In genomic region chr1:51504806-51505525, GRCh38 we compare ENCODE assay signal across 11 cellular contexts. TPM values are rescaled to one million over a fixed set of nuclear protein-coding genes. Genes with fewer than 3 reads are reported as not detected.
DNase-seq lines count a peak whose midpoint lies in the region; ATAC-seq and TF ChIP-seq lines count a peak whose summit lies in the region.
"Had no signal": no experiment of that assay in that cellular context is flagged by ENCODE, and none has a peak within 500 bp of the region (broad histone marks: within the 10 kb centered on the region; RNA-seq: fewer than 3 reads in every experiment).

No MANE protein-coding gene starts in this region.

- CTCF ChIA-PET in Calu3 (lab: Charles Lee): interaction anchor here (0.6 kb wide), 2 partner anchors 35 to 95 kb away, joined by 3 read pairs; no protein-coding TSS in a partner anchor

- H3K27ac Mint-ChIP-seq in central memory CD8-positive, alpha-beta T cell (ENCODE audit: low read depth): peak overlapping the region; percentile 51
- no peak overlapping the region for H3K27ac Mint-ChIP-seq in Calu3 (ENCODE audit: unreplicated experiment)

- no peak overlapping the region for H3K14ac ChIP-seq in mesenchymal stem cell (ENCODE audit: low read length in 2 of 2)

- 98% methylated on average over 9 of the region's 11 CpGs for WGBS in mesenchymal stem cell

- no peaks in the 10 kb centered on the region for H3K4me1 ChIP-seq in mesenchymal stem cell (ENCODE audit: control insufficient read depth, insufficient read depth, low read depth, low read length)

- no peaks in the 10 kb centered on the region for H3K27me3 Mint-ChIP-seq in central memory CD8-positive, alpha-beta T cell
- no peaks in the 10 kb centered on the region for H3K27me3 Mint-ChIP-seq in Calu3 (ENCODE audit: unreplicated experiment)

- no peak overlapping the region for H3K23ac ChIP-seq in mesenchymal stem cell (ENCODE audit: low read length in 2 of 2)

- ATAC-seq in GM18505 (IDR thresholded peaks at IDR 0.05; ENCODE audit: unreplicated experiment): peak; percentile 42
- peak; percentile 47 for ATAC-seq in GM19395 (IDR thresholded peaks at IDR 0.05; ENCODE audit: unreplicated experiment)
- peak; percentile 40 for ATAC-seq in HG03342 (IDR thresholded peaks at IDR 0.05; ENCODE audit: unreplicated experiment)
- ATAC-seq in central memory CD8-positive, alpha-beta T cell (replicated peaks; ENCODE audit: extremely low read depth, poor library complexity, severe bottlenecking): no peak

- no peak for TF ChIP-seq CTCF in Calu3 (IDR thresholded peaks at IDR 0.05; ENCODE audit: unreplicated experiment)

- intact Hi-C loops in Calu3 (cut with micrococcal nuclease; ENCODE audit: unreplicated experiment): no loop called here

- no peak overlapping the region for H3K4me2 ChIP-seq in mesenchymal stem cell (ENCODE audit: low read length, poor library complexity, severe bottlenecking)

- no peak overlapping the region for H2BK15ac ChIP-seq in mesenchymal stem cell (ENCODE audit: low read depth, poor library complexity, severe bottlenecking)

- no peaks in the 10 kb centered on the region for H3K27me3 ChIP-seq in mesenchymal stem cell (ENCODE audit: control insufficient read depth in 1 of 2, insufficient read depth in 1 of 2, low read length in 2 of 2)
- no peaks in the 10 kb centered on the region for H3K27me3 ChIP-seq in H7 (ENCODE audit: control insufficient read depth, insufficient read depth, low read length)
- H3K27me3 ChIP-seq: suprapubic skin had no signal

- no peak overlapping the region for H3K18ac ChIP-seq in mesenchymal stem cell (ENCODE audit: low read depth in 1 of 2, low read length in 2 of 2)

- H3K4me3 ChIP-seq in mesenchymal stem cell (ENCODE audit: insufficient read depth in 1 of 2, low read depth in 1 of 2, low read length in 2 of 2) (no peak overlapping the region), H7 (ENCODE audit: insufficient read depth, low read depth, low read length) (no peak overlapping the region)
- H3K4me3 ChIP-seq: suprapubic skin had no signal

- H3K4ac ChIP-seq in mesenchymal stem cell (ENCODE audit: low read depth in 1 of 2, low read length in 2 of 2): no peak overlapping the region

- H3K79me1 ChIP-seq in mesenchymal stem cell (replicated peaks; ENCODE audit: low read length, poor library complexity, severe bottlenecking): peaks cover 21% of the 10 kb centered on the region

- peaks cover 67% of the 10 kb centered on the region for H3K4me1 Mint-ChIP-seq in central memory CD8-positive, alpha-beta T cell
- peaks cover 9% of the 10 kb centered on the region for H3K4me1 Mint-ChIP-seq in Calu3 (ENCODE audit: low read depth, unreplicated experiment)

- peaks cover 24% of the 10 kb centered on the region for H3K36me3 Mint-ChIP-seq in central memory CD8-positive, alpha-beta T cell (ENCODE audit: insufficient read depth)
- H3K36me3 Mint-ChIP-seq in Calu3 (ENCODE audit: insufficient read depth, unreplicated experiment): peaks cover 7% of the 10 kb centered on the region

- DNase-seq in central memory CD8-positive, alpha-beta T cell (ENCODE audit: low spot score in 2 of 2): no peak
- DNase-seq in Calu3 (no peak), mesenchymal stem cell (no peak), hypothalamus (lab: John Stamatoyannopoulos, UW) (no peak), H7 (no peak)
- DNase-seq: DND-41, HCEC 1CT had no signal

- H2BK120ac ChIP-seq in mesenchymal stem cell (ENCODE audit: low read depth, low read length): no peak overlapping the region

- no peak overlapping the region for H2BK12ac ChIP-seq in mesenchymal stem cell (ENCODE audit: low read length in 2 of 2)

- H3K36me3 ChIP-seq in mesenchymal stem cell (ENCODE audit: control insufficient read depth in 1 of 2, insufficient read depth in 2 of 2, low read depth in 1 of 2, low read length in 2 of 2) (peaks cover 5 to 8% of the 10 kb centered on the region in 2 experiments), H7 (replicated peaks; ENCODE audit: control insufficient read depth, insufficient read depth, low read length) (no peaks in the 10 kb centered on the region)

- H3K9ac ChIP-seq in mesenchymal stem cell (ENCODE audit: low read length): no peak overlapping the region

- H3K9me3 ChIP-seq in mesenchymal stem cell (ENCODE audit: control insufficient read depth, low read length): no peaks in the 10 kb centered on the region
- H3K9me3 ChIP-seq: suprapubic skin had no signal

- no peak overlapping the region for H2BK5ac ChIP-seq in mesenchymal stem cell (ENCODE audit: low read depth, low read length, poor library complexity, severe bottlenecking)

- H2AK5ac ChIP-seq in mesenchymal stem cell (ENCODE audit: low read length, severe bottlenecking): no peak overlapping the region

- H4K8ac ChIP-seq in mesenchymal stem cell (ENCODE audit: low read length): no peak overlapping the region

- no peaks in the 10 kb centered on the region for H3K9me3 Mint-ChIP-seq in central memory CD8-positive, alpha-beta T cell
- no peaks in the 10 kb centered on the region for H3K9me3 Mint-ChIP-seq in Calu3 (ENCODE audit: low read depth, unreplicated experiment)

- TF ChIP-seq POLR2A in GM18505 (IDR thresholded peaks at IDR 0.05; ENCODE audit: borderline replicate concordance, extremely low read depth, insufficient read depth, insufficient read length): no peak

- no peak overlapping the region for H4K91ac ChIP-seq in mesenchymal stem cell (ENCODE audit: low read length)

- no TSS peak for BruUV-seq in Calu3 (replicated peaks; lab: Mats Ljungman, UMichigan)

- H3K4me3 Mint-ChIP-seq in central memory CD8-positive, alpha-beta T cell: no peak overlapping the region
- H3K4me3 Mint-ChIP-seq in Calu3 (ENCODE audit: low read depth, unreplicated experiment): no peak overlapping the region

- H3K27ac ChIP-seq in mesenchymal stem cell (ENCODE audit: low read length, poor library complexity, severe bottlenecking): no peak overlapping the region
- H3K27ac ChIP-seq: suprapubic skin had no signal

- H2AFZ ChIP-seq in mesenchymal stem cell (ENCODE audit: low read depth, low read length): no peak overlapping the region

RNA-seq across cellular contexts. Expression of gene EPS15, which starts 14.1 kb away (rescaled TPM):
- 50.0 and 51.2 TPM in 2 replicates for total RNA-seq in Calu3 (2022)
- polyA plus RNA-seq in mesenchymal stem cell (2013, experiment 1 of 2): 42.9 TPM
- polyA plus RNA-seq in mesenchymal stem cell (2013, experiment 2 of 2): 41.3 TPM
- total RNA-seq in H7 (2014; rRNA removed; shearing (Covaris generic)): 26.6 and 37.2 TPM in 2 replicates
